ENCODE assay signal across 7 cellular contexts in genomic region chr17:1362964-1363363, GRCh38. TPM values are rescaled to one million over a fixed set of nuclear protein-coding genes. Genes with fewer than 3 reads are reported as not detected.
A peak's percentile ranks its signal among the peaks of the same experiment; 100 is the strongest.
DNase-seq lines count a peak whose midpoint lies in the region; ATAC-seq and TF ChIP-seq lines count a peak whose summit lies in the region.

No MANE protein-coding gene starts in this region.

- H3K4me1 ChIP-seq in Peyer's patch = peaks cover 0 to 56% (median 5%) of the 10 kb centered on the region in 4 donors

- H3K27ac Mint-ChIP-seq in stimulated activated memory B cell treated with anti-CD40 and anti-IgM and Interleukin-4, amounts not matched to agents 10 μg/mL and 1 μg/mL and 100 μg/mL, for 72 hours = peak overlapping the region; percentile 48

- H3K27ac ChIP-seq in Peyer's patch = peak overlapping the region in 3 of 4 donors; percentile 9 to 19 (median 16)

- H3K9me3 Mint-ChIP-seq in stimulated activated memory B cell treated with anti-CD40 and anti-IgM and Interleukin-4, amounts not matched to agents 10 μg/mL and 1 μg/mL and 100 μg/mL, for 72 hours = no peaks in the 10 kb centered on the region

- DNase-seq in Peyer's patch (peak in 2 of 3 donors; percentile 44 to 59), fibroblast of pulmonary artery (ENCODE audit: low read depth) (peak; percentile 46), NCI-H1048 (lab: John Stamatoyannopoulos, UW) (no peak), HUDEP-2 (lab: John Stamatoyannopoulos, UW; ENCODE audit: unreplicated experiment in 76 of 76) (no peak)

- peak overlapping the region; percentile 36 for H3K4me3 Mint-ChIP-seq in stimulated activated memory B cell treated with anti-CD40 and anti-IgM and Interleukin-4, amounts not matched to agents 10 μg/mL and 1 μg/mL and 100 μg/mL, for 72 hours

- H3K36me3 Mint-ChIP-seq in stimulated activated memory B cell treated with anti-CD40 and anti-IgM and Interleukin-4, amounts not matched to agents 10 μg/mL and 1 μg/mL and 100 μg/mL, for 72 hours = peaks cover 39% of the 10 kb centered on the region

- H3K9me3 ChIP-seq in Peyer's patch = no peaks in the 10 kb centered on the region

- H3K27me3 Mint-ChIP-seq in stimulated activated memory B cell treated with anti-CD40 and anti-IgM and Interleukin-4, amounts not matched to agents 10 μg/mL and 1 μg/mL and 100 μg/mL, for 72 hours = no peaks in the 10 kb centered on the region

- TF ChIP-seq CTCF in Peyer's patch (IDR thresholded peaks at IDR 0.05) (no peak), fibroblast of pulmonary artery (IDR thresholded peaks at IDR 0.05; ENCODE audit: low read length, missing control alignments) (no peak)

- peaks cover 61% of the 10 kb centered on the region for H3K4me1 Mint-ChIP-seq in stimulated activated memory B cell treated with anti-CD40 and anti-IgM and Interleukin-4, amounts not matched to agents 10 μg/mL and 1 μg/mL and 100 μg/mL, for 72 hours

- H3K27me3 ChIP-seq in Peyer's patch = no peaks in the 10 kb centered on the region

- no peak for TF ChIP-seq POLR2A in Peyer's patch (IDR thresholded peaks at IDR 0.05)
- no peak for TF ChIP-seq POLR2A in GM18505 (IDR thresholded peaks at IDR 0.05; ENCODE audit: borderline replicate concordance, extremely low read depth, insufficient read depth, insufficient read length)

- H3K36me3 ChIP-seq in Peyer's patch = peaks cover 0 to 49% (median 0%) of the 10 kb centered on the region in 3 donors

- peak; percentile 45 for ATAC-seq in GM21367 (IDR thresholded peaks at IDR 0.05; ENCODE audit: unreplicated experiment)
- peak; percentile 90 for ATAC-seq in stimulated activated memory B cell treated with anti-CD40 and anti-IgM and Interleukin-4, amounts not matched to agents 10 μg/mL and 1 μg/mL and 100 μg/mL, for 72 hours
- no peak for ATAC-seq in GM18505 (IDR thresholded peaks at IDR 0.05; ENCODE audit: unreplicated experiment)

- H3K4me3 ChIP-seq in Peyer's patch (no peak overlapping the region), fibroblast of pulmonary artery (replicated peaks; ENCODE audit: low read depth, low read length) (no peak overlapping the region)

RNA-seq across cellular contexts. Expression of gene YWHAE, which starts 37.1 kb away (rescaled TPM):
- 100 to 1,000 TPM; 317 to 474 (median 395) TPM for total RNA-seq in Peyer's patch

Comparison
In these comparisons a context has a peak if more than half of its experiments do, and no peak if none do; other contexts are left out.
1. DNase-seq: peak in Peyer's patch (2 of 3) and fibroblast of pulmonary artery (single experiment); none in NCI-H1048 (single experiment) and HUDEP-2 (0 of 76).